In the genomic region with DNA sequence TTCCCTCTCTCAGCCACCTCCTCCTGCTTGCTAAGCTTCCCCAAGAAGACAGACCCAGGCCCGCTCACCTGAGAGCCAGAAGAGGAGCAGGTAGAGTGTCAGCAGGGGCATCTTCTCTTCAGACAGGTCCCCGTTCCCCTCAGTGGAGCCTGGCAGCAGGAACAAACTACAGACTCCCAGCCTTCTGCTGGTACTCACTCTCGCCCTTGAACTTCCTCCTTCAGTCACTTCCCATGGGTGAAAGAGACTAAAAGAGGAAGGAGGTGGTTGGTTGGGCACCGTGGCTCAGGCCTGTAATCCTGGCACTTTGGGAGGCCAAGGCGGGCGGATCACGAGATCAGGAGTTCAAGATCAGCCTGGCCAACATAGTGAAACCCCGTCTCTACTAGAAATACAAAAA, we compare ENCODE assay signal across 1 cellular context.
TF ChIP-seq lines count a peak whose summit lies in the region.

A gene (minus strand): TSS at position 168 of the 400 bp plus-strand sequence. CDS start 57 bp downstream, at position 111.

TF ChIP-seq in HepG2, 621 proteins besides CTCF, POLR2A, EP300 and RAD21:
- TF ChIP-seq HOXA3 (CRISPR knock-in tag; IDR thresholded peaks at IDR 0.05) (no peak), RBM39 (IDR thresholded peaks at IDR 0.05; ENCODE audit: low read depth, low read length, poor library complexity, severe bottlenecking) (no peak), NRL (CRISPR knock-in tag; IDR thresholded peaks at IDR 0.05; ENCODE audit: borderline replicate concordance) (no peak), ZNF788 (CRISPR knock-in tag; IDR thresholded peaks at IDR 0.05; ENCODE audit: borderline replicate concordance) (no peak), ZNF652 (CRISPR knock-in tag; IDR thresholded peaks at IDR 0.05; ENCODE audit: borderline replicate concordance, low read depth) (no peak), ZNF761 (CRISPR knock-in tag; conservative IDR thresholded peaks at IDR 0.05) (no peak), ZNF773 (CRISPR knock-in tag; IDR thresholded peaks at IDR 0.05; ENCODE audit: borderline replicate concordance) (no peak), NR1H2 (CRISPR knock-in tag; IDR thresholded peaks at IDR 0.05; ENCODE audit: borderline replicate concordance, low read depth) (no peak)
- TF ChIP-seq, protein P1, sequence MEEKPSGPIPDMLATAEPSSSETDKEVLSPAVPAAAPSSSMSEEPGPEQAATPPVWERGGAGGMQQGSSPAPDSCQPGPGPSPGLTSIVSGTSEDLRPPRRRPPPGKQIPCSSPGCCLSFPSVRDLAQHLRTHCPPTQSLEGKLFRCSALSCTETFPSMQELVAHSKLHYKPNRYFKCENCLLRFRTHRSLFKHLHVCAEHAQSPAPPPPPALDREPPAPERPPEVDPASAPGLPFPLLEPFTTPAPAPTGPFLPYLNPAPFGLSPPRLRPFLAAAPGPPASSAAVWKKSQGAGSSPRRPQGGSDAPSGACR (CRISPR knock-in tag; IDR thresholded peaks at IDR 0.05): no peak
- TF ChIP-seq, protein P2, sequence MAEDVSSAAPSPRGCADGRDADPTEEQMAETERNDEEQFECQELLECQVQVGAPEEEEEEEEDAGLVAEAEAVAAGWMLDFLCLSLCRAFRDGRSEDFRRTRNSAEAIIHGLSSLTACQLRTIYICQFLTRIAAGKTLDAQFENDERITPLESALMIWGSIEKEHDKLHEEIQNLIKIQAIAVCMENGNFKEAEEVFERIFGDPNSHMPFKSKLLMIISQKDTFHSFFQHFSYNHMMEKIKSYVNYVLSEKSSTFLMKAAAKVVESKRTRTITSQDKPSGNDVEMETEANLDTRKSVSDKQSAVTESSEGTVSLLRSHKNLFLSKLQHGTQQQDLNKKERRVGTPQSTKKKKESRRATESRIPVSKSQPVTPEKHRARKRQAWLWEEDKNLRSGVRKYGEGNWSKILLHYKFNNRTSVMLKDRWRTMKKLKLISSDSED (CRISPR knock-in tag; IDR thresholded peaks at IDR 0.05): no peak
- TF ChIP-seq, protein P3, sequence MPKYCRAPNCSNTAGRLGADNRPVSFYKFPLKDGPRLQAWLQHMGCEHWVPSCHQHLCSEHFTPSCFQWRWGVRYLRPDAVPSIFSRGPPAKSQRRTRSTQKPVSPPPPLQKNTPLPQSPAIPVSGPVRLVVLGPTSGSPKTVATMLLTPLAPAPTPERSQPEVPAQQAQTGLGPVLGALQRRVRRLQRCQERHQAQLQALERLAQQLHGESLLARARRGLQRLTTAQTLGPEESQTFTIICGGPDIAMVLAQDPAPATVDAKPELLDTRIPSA (CRISPR knock-in tag; IDR thresholded peaks at IDR 0.05; ENCODE audit: borderline replicate concordance): no peak
- TF ChIP-seq, protein P4, sequence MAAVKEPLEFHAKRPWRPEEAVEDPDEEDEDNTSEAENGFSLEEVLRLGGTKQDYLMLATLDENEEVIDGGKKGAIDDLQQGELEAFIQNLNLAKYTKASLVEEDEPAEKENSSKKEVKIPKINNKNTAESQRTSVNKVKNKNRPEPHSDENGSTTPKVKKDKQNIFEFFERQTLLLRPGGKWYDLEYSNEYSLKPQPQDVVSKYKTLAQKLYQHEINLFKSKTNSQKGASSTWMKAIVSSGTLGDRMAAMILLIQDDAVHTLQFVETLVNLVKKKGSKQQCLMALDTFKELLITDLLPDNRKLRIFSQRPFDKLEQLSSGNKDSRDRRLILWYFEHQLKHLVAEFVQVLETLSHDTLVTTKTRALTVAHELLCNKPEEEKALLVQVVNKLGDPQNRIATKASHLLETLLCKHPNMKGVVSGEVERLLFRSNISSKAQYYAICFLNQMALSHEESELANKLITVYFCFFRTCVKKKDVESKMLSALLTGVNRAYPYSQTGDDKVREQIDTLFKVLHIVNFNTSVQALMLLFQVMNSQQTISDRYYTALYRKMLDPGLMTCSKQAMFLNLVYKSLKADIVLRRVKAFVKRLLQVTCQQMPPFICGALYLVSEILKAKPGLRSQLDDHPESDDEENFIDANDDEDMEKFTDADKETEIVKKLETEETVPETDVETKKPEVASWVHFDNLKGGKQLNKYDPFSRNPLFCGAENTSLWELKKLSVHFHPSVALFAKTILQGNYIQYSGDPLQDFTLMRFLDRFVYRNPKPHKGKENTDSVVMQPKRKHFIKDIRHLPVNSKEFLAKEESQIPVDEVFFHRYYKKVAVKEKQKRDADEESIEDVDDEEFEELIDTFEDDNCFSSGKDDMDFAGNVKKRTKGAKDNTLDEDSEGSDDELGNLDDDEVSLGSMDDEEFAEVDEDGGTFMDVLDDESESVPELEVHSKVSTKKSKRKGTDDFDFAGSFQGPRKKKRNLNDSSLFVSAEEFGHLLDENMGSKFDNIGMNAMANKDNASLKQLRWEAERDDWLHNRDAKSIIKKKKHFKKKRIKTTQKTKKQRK (IDR thresholded peaks at IDR 0.05; ENCODE audit: low read length): no peak
- TF ChIP-seq, protein P5, sequence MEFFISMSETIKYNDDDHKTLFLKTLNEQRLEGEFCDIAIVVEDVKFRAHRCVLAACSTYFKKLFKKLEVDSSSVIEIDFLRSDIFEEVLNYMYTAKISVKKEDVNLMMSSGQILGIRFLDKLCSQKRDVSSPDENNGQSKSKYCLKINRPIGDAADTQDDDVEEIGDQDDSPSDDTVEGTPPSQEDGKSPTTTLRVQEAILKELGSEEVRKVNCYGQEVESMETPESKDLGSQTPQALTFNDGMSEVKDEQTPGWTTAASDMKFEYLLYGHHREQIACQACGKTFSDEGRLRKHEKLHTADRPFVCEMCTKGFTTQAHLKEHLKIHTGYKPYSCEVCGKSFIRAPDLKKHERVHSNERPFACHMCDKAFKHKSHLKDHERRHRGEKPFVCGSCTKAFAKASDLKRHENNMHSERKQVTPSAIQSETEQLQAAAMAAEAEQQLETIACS (CRISPR knock-in tag; IDR thresholded peaks at IDR 0.05): no peak
- TF ChIP-seq, protein P6, sequence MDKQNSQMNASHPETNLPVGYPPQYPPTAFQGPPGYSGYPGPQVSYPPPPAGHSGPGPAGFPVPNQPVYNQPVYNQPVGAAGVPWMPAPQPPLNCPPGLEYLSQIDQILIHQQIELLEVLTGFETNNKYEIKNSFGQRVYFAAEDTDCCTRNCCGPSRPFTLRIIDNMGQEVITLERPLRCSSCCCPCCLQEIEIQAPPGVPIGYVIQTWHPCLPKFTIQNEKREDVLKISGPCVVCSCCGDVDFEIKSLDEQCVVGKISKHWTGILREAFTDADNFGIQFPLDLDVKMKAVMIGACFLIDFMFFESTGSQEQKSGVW (CRISPR knock-in tag; IDR thresholded peaks at IDR 0.05; ENCODE audit: borderline replicate concordance): no peak
TF ChIP-seq in HepG2: peak in this region for 0.
